ENCODE assay signal across 26 cellular contexts in the genomic region with DNA sequence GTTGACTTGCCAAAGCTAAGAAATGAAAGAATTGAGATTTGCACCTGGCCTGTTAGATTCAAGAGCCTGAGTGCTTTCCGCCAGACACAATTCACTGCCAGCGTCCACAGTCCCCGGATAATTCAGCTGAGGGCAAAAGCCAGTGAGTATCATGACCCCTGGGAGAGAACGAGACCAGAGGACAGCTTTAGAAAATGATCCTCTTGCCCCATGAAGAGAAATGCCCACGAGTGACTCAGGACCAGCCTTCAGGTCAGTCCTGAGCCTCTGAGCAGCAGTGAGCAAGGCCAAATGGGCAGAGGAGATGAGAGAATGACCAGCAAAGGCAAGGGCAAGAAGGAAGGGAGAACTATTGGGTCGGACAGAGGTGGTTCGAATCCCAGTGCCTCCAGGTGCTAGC.
"Had no signal": no experiment of that assay in that cellular context is flagged by ENCODE, and none has a peak within 500 bp of the region (broad histone marks: within the 10 kb centered on the region; RNA-seq: fewer than 3 reads in every experiment).

No MANE protein-coding gene starts in this region.

- H3K4me3 Mint-ChIP-seq: dendritic cell treated with granulocyte-macrophage colony-stimulating factor and Interleukin-4, amounts not matched to agents 40 ng/mL and 50 ng/mL, for 4 days; naive thymus-derived CD4-positive, alpha-beta T cell; stimulated activated naive CD8-positive, alpha-beta T cell treated with anti-CD3 and anti-CD28 coated beads, Interleukin-15, amount 100 ng/mL, for 72 hours had no signal

- H3K27me3 Mint-ChIP-seq: stimulated activated naive CD8-positive, alpha-beta T cell treated with anti-CD3 and anti-CD28 coated beads, Interleukin-15, amount 100 ng/mL, for 72 hours had no signal

- H2AFZ ChIP-seq: parathyroid adenoma had no signal

- H3K4me3 ChIP-seq: esophagus squamous epithelium, heart right ventricle, lung, right lobe of liver, thyroid gland had no signal

- H3K9me3 Mint-ChIP-seq: dendritic cell treated with granulocyte-macrophage colony-stimulating factor and Interleukin-4, amounts not matched to agents 40 ng/mL and 50 ng/mL, for 4 days; naive thymus-derived CD4-positive, alpha-beta T cell; stimulated activated naive CD8-positive, alpha-beta T cell treated with anti-CD3 and anti-CD28 coated beads, Interleukin-15, amount 100 ng/mL, for 72 hours had no signal

- H3K27ac Mint-ChIP-seq: dendritic cell treated with granulocyte-macrophage colony-stimulating factor and Interleukin-4, amounts not matched to agents 40 ng/mL and 50 ng/mL, for 4 days; naive thymus-derived CD4-positive, alpha-beta T cell; progenitor cell of endocrine pancreas; stimulated activated naive CD8-positive, alpha-beta T cell treated with anti-CD3 and anti-CD28 coated beads, Interleukin-15, amount 100 ng/mL, for 72 hours had no signal

- H3K9ac ChIP-seq: parathyroid adenoma had no signal

- H3K36me3 ChIP-seq: esophagus squamous epithelium, heart right ventricle, neutrophil, right lobe of liver, thyroid gland had no signal

- H3K4me1 Mint-ChIP-seq: naive thymus-derived CD4-positive, alpha-beta T cell; stimulated activated naive CD8-positive, alpha-beta T cell treated with anti-CD3 and anti-CD28 coated beads, Interleukin-15, amount 100 ng/mL, for 72 hours had no signal

- H3K9me3 ChIP-seq: esophagus squamous epithelium, heart right ventricle, neutrophil, right lobe of liver, thyroid gland had no signal

- ATAC-seq: heart right ventricle; left colon; naive thymus-derived CD4-positive, alpha-beta T cell; right lobe of liver; stimulated activated naive CD8-positive, alpha-beta T cell treated with anti-CD3 and anti-CD28 coated beads, Interleukin-15, amount 100 ng/mL, for 72 hours had no signal

- H3K27ac ChIP-seq: esophagus squamous epithelium, heart right ventricle, neutrophil, parathyroid adenoma, right lobe of liver, thyroid gland had no signal

- H3K36me3 Mint-ChIP-seq: naive thymus-derived CD4-positive, alpha-beta T cell had no signal

- H3K4me1 ChIP-seq: esophagus squamous epithelium, parathyroid adenoma, right lobe of liver, thyroid gland had no signal

- DNase-seq: central memory CD4-positive, alpha-beta T cell; effector memory CD4-positive, alpha-beta T cell; esophagus squamous epithelium; foreskin melanocyte; glutamatergic neuron; heart right ventricle; hippocampal formation; kidney glomerular epithelial cell; left colon; mesenchymal stem cell; midbrain; naive thymus-derived CD4-positive, alpha-beta T cell; right lobe of liver; small intestine; stimulated activated CD4-positive, alpha-beta T cell treated with anti-CD3 and anti-CD28 coated beads, Interleukin-15, amount 100 ng/mL, for 24 hours; stimulated activated CD4-positive, alpha-beta T cell treated with anti-CD3 and anti-CD28 coated beads, Interleukin-4, amount 100 ng/mL, for 1 hour; stimulated activated CD8-positive, alpha-beta memory T cell treated with anti-CD3 and anti-CD28 coated beads, Interleukin-4, amount 100 ng/mL, for 48 hours; stimulated activated naive CD4-positive, alpha-beta T cell; stimulated activated naive CD8-positive, alpha-beta T cell treated with anti-CD3 and anti-CD28 coated beads, Interleukin-15, amount 100 ng/mL, for 72 hours; thyroid gland; trophoblast cell had no signal

- H3K27me3 ChIP-seq: esophagus squamous epithelium, heart right ventricle, neutrophil, right lobe of liver, thyroid gland had no signal

- H3K79me2 ChIP-seq: parathyroid adenoma had no signal
